In the genomic region with DNA sequence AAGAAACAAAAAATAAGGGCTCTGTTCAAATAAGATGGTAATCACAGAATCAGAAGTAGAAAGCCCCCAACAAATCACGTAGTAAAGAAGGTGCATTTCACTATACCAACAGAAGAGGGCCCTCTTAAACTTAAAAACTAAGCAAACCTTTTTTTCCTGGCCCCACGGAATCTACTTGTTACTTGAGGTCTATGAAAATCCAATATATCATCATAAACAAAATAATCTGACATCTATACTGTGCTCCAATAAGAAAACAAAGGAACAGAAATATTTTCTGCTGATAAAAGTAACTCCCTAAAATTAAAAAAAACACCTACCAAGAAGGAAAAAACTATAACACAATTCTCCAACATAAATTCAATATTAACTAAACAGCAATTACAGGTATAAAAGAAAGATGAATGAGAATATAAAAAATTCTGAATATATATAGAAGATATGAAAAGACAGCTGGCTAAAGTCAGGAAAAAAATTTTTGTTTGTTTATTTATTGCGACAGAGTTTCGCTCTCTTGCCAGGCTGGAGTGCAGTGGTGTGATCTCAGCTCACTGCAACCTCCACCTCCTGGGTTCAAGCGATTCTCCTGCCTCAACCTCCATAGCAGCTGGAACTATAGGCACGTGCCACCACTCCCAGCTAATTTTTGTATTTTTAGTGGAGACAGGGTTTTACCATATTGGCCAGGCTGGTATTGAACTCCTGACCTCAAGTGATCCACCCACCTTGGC, we compare ENCODE assay signal across 8 cellular contexts.
DNase-seq lines count a peak whose midpoint lies in the region; ATAC-seq and TF ChIP-seq lines count a peak whose summit lies in the region.

No MANE protein-coding gene starts in this region.

- no peak overlapping the region for H3K27ac ChIP-seq in SJCRH30
- H3K27ac ChIP-seq in prostate gland: no peak overlapping the region

- H3K36me3 ChIP-seq in SJCRH30 (no peaks in the 10 kb centered on the region), prostate gland (no peaks in the 10 kb centered on the region)

- ATAC-seq in HG03095 (IDR thresholded peaks at IDR 0.05; ENCODE audit: unreplicated experiment) (no peak), HG03175 (IDR thresholded peaks at IDR 0.05; ENCODE audit: unreplicated experiment) (no peak)

- no peak for TF ChIP-seq POLR2A in prostate gland (IDR thresholded peaks at IDR 0.05)

- peak; percentile 78 for DNase-seq in ELR (ENCODE audit: low read depth)
- peak; percentile 75 for DNase-seq in Kasumi-1 (lab: John Stamatoyannopoulos, UW)
- peak; percentile 22 to 60 for DNase-seq in SJCRH30
- DNase-seq in fibroblast of mammary gland (ENCODE audit: low read depth): peak; percentile 77
- peak; percentile 6 for DNase-seq in prostate gland (ENCODE audit: low spot score)
- DNase-seq in NK-92 treated with Interleukin-12 subunit alpha and Interleukin-12 subunit beta, amount 100 ng/mL, for 24 hours (lab: John Stamatoyannopoulos, UW): no peak

- 62% methylated on average over 6 of the region's 6 CpGs for WGBS in prostate gland

- intact Hi-C loops in prostate gland (cut with DNase I): loop anchor here (2.0 kb wide), 2 partner anchors 81 to 151 kb away; no protein-coding TSS in a partner anchor

- H3K9me3 ChIP-seq in SJCRH30 (replicated peaks) (no peaks in the 10 kb centered on the region), prostate gland (no peaks in the 10 kb centered on the region)

- H3K4me3 ChIP-seq in SJCRH30: no peak overlapping the region
- H3K4me3 ChIP-seq in fibroblast of mammary gland (ENCODE audit: control insufficient read depth, low read depth, low read length): no peak overlapping the region
- no peak overlapping the region for H3K4me3 ChIP-seq in prostate gland

- no peaks in the 10 kb centered on the region for H3K4me1 ChIP-seq in SJCRH30
- H3K4me1 ChIP-seq in prostate gland (replicated peaks): no peaks in the 10 kb centered on the region

- H3K27me3 ChIP-seq in SJCRH30: no peaks in the 10 kb centered on the region
- no peaks in the 10 kb centered on the region for H3K27me3 ChIP-seq in prostate gland (replicated peaks; ENCODE audit: insufficient read depth)

- TF ChIP-seq CTCF in fibroblast of mammary gland (conservative IDR thresholded peaks at IDR 0.05; ENCODE audit: control insufficient read depth, insufficient read depth, low read depth, low read length) (peak; percentile 67), prostate gland (IDR thresholded peaks at IDR 0.05) (peak; percentile 18 to 72 (median 50))
